ENCODE assay signal across 9 cellular contexts in genomic region chr17:49742256-49742655, GRCh38. TPM values are rescaled to one million over a fixed set of nuclear protein-coding genes. Genes with fewer than 3 reads are reported as not detected.
A peak's percentile ranks its signal among the peaks of the same experiment; 100 is the strongest.
DNase-seq lines count a peak whose midpoint lies in the region; FAIRE-seq and TF ChIP-seq lines count a peak whose summit lies in the region.
"Had no signal": no experiment of that assay in that cellular context is flagged by ENCODE, and none has a peak within 500 bp of the region (broad histone marks: within the 10 kb centered on the region; RNA-seq: fewer than 3 reads in every experiment).

No MANE protein-coding gene starts in this region.

- no peak for DNase-seq in GM18507 (ENCODE audit: extremely low spot score, insufficient read length, low read depth)
- DNase-seq in RPMI7951 (ENCODE audit: low read depth) = peak; percentile 10
- no peak for DNase-seq in esophagus muscularis mucosa (ENCODE audit: extremely low spot score)
- no peak for DNase-seq in putamen (ENCODE audit: low spot score)
- no peak for DNase-seq in testis
- DNase-seq in NCI-H1436 treated with DMSO at 0.1 percent for 48 hours (lab: John Stamatoyannopoulos, UW) = no peak
- DNase-seq in superior temporal gyrus (ENCODE audit: extremely low spot score) = no peak
- DNase-seq: foreskin fibroblast had no signal

- H3K4me3 ChIP-seq in esophagus muscularis mucosa = no peak overlapping the region
- H3K4me3 ChIP-seq in skin epidermis = no peak overlapping the region
- no peak overlapping the region for H3K4me3 ChIP-seq in testis

- H3K9me3 ChIP-seq in esophagus muscularis mucosa (no peaks in the 10 kb centered on the region), testis (no peaks in the 10 kb centered on the region)

- intact Hi-C loops in esophagus muscularis mucosa (cut with DNase I) (no loop called here), testis (cut with DNase I; ENCODE audit: low total_unique reads) (no loop called here)

- peak overlapping the region; percentile 80 to 88 (median 83) for H3K27ac ChIP-seq in esophagus muscularis mucosa (replicated peaks in 1 of 4)
- H3K27ac ChIP-seq in skin epidermis = peak overlapping the region in 16 of 21 experiments; percentile 31 to 93 (median 76)
- peak overlapping the region in 1 of 2 donors; percentile 14 for H3K27ac ChIP-seq in testis

- no peak for TF ChIP-seq EP300 in esophagus muscularis mucosa (IDR thresholded peaks at IDR 0.05)

- 21% methylated on average over 1 of the region's 1 CpG for WGBS in esophagus muscularis mucosa
- WGBS in testis, 2 donors = 52 to 58% methylated on average over 1 of the region's 1 CpG

- FAIRE-seq in GM18507 (lab: Jason Lieb, UNC) = peak; percentile 64

- TF ChIP-seq POLR2A in esophagus muscularis mucosa (IDR thresholded peaks at IDR 0.05; ENCODE audit: low read depth) = no peak
- no peak for TF ChIP-seq POLR2A in testis (IDR thresholded peaks at IDR 0.05)

- H3K36me3 ChIP-seq in esophagus muscularis mucosa = no peaks in the 10 kb centered on the region
- no peaks in the 10 kb centered on the region for H3K36me3 ChIP-seq in testis (ENCODE audit: low read depth, missing control alignments)

- no peak for TF ChIP-seq CTCF in esophagus muscularis mucosa (IDR thresholded peaks at IDR 0.05)
- no peak for TF ChIP-seq CTCF in testis (IDR thresholded peaks at IDR 0.05)

- H3K4me1 ChIP-seq in esophagus muscularis mucosa (peaks cover 76 to 85% (median 78%) of the 10 kb centered on the region in 4 donors), testis (peaks cover 31% of the 10 kb centered on the region)

- no peaks in the 10 kb centered on the region for H3K27me3 ChIP-seq in esophagus muscularis mucosa
- H3K27me3 ChIP-seq in testis = no peaks in the 10 kb centered on the region

RNA-seq across cellular contexts. Expression of gene FAM117A, which starts 21.7 kb away (rescaled TPM):
- 3.5 and 5.3 TPM in 2 replicates for total RNA-seq in RPMI7951 (2014; rRNA removed; shearing (Covaris generic))
- total RNA-seq in esophagus muscularis mucosa (10 to 100 TPM; 13.3 to 33.0 (median 24.8) TPM), testis (10 to 100 TPM; 30.2 to 38.1 TPM)
- polyA plus RNA-seq in testis (ENCODE audit: insufficient read depth, low read depth, low replicate concordance) = 67.3 TPM

RNA-seq across cellular contexts. Expression of gene SLC35B1, which starts 34.5 kb away (rescaled TPM):
- total RNA-seq in RPMI7951 (2014; rRNA removed; shearing (Covaris generic)) = 52.0 and 63.8 TPM in 2 replicates
- total RNA-seq in esophagus muscularis mucosa = 10 to 100 TPM; 17.0 to 25.3 (median 18.4) TPM
- total RNA-seq in testis = 10 to 100 TPM; 39.9 to 45.4 TPM
- polyA plus RNA-seq in testis (ENCODE audit: insufficient read depth, low read depth, low replicate concordance) = 66.3 TPM

RNA-seq across cellular contexts. Expression of gene KAT7, which starts 46.2 kb away (rescaled TPM):
- total RNA-seq in RPMI7951 (2014; rRNA removed; shearing (Covaris generic)) = 32.6 and 38.1 TPM in 2 replicates
- total RNA-seq in esophagus muscularis mucosa (10 to 100 TPM; 29.5 to 48.1 (median 43.4) TPM), testis (100 to 1,000 TPM; 122 to 123 TPM)
- 181 TPM for polyA plus RNA-seq in testis (ENCODE audit: insufficient read depth, low read depth, low replicate concordance)
